ENCODE assay signal across 20 cellular contexts in genomic region chr7:73700070-73700423, GRCh38. TPM values are rescaled to one million over a fixed set of nuclear protein-coding genes. Genes with fewer than 3 reads are reported as not detected.
DNase-seq lines count a peak whose midpoint lies in the region.
"Had no signal": no experiment of that assay in that cellular context is flagged by ENCODE, and none has a peak within 500 bp of the region (broad histone marks: within the 10 kb centered on the region; RNA-seq: fewer than 3 reads in every experiment).

No MANE protein-coding gene starts in this region.

- no peak overlapping the region for H2BK15ac ChIP-seq in neuronal stem cell (ENCODE audit: low read length)

- H3K27me3 ChIP-seq in H7 (ENCODE audit: control insufficient read depth, insufficient read depth, low read length) (no peaks in the 10 kb centered on the region), neuronal stem cell (ENCODE audit: control insufficient read depth in 3 of 3, insufficient read depth in 3 of 3, low read depth in 1 of 3, low read length in 3 of 3) (no peaks in the 10 kb centered on the region)

- H2AFZ ChIP-seq in neuronal stem cell (ENCODE audit: low read length): no peak overlapping the region

- H3K23ac ChIP-seq in neuronal stem cell (ENCODE audit: low read depth, low read length, poor library complexity): peak overlapping the region; percentile 1

- H3K4me2 ChIP-seq in neuronal stem cell (ENCODE audit: insufficient read depth, low read length, poor library complexity, severe bottlenecking): no peak overlapping the region
- H3K4me2 ChIP-seq: SK-N-SH had no signal

- no peak overlapping the region for H2BK12ac ChIP-seq in neuronal stem cell (ENCODE audit: low read length)

- H3K18ac ChIP-seq in neuronal stem cell (ENCODE audit: low read length): no peak overlapping the region

- no CpG with 5 or more reads among the region's 14 CpGs for WGBS in neuronal stem cell (ENCODE audit: extremely low coverage in 2 of 2, insufficient read length in 2 of 2, insufficient replicate concordance in 1 of 2), 2 donors

- no peak overlapping the region for H2BK5ac ChIP-seq in neuronal stem cell (ENCODE audit: low read length)

- no peak overlapping the region for H4K8ac ChIP-seq in neuronal stem cell (ENCODE audit: low read depth, low read length)

- H2BK120ac ChIP-seq in neuronal stem cell (ENCODE audit: low read depth, low read length): no peak overlapping the region

- no peak overlapping the region for H3K4ac ChIP-seq in neuronal stem cell (ENCODE audit: low read length)

- H3K4me1 ChIP-seq in neuronal stem cell (ENCODE audit: control insufficient read depth in 2 of 2, insufficient read depth in 1 of 2, low read depth in 1 of 2, low read length in 2 of 2): peaks cover 7 to 13% of the 10 kb centered on the region in 2 donors

- peak; percentile 24 for DNase-seq in NCI-H1694 treated with DMSO at 0.1 percent for 48 hours (lab: John Stamatoyannopoulos, UW)
- DNase-seq in NCI-H1694 (lab: John Stamatoyannopoulos, UW): no peak
- peak; percentile 60 for DNase-seq in H7
- no peak for DNase-seq in neuronal stem cell (ENCODE audit: low spot score)
- no peak for DNase-seq in NCI-H146 treated with DMSO at 0.1 percent for 48 hours (lab: John Stamatoyannopoulos, UW; ENCODE audit: unreplicated experiment)
- no peak for DNase-seq in T-helper 9 cell
- no peak for DNase-seq in NCI-H1417 treated with DMSO at 0.1 percent for 48 hours (lab: John Stamatoyannopoulos, UW)
- DNase-seq: C1 segment of cervical spinal cord; CD8-positive, alpha-beta memory T cell; DND-41; IMR-90; Karpas-422; NCI-H1436; NCI-H2081; NCI-H510A; NCI-H748 treated with DMSO at 0.1 percent for 48 hours; NK-92 treated with Interleukin-12 subunit alpha and Interleukin-12 subunit beta, amount 100 ng/mL, for 24 hours; SHP77 treated with DMSO at 0.1 percent for 48 hours had no signal

- peak overlapping the region; percentile 35 for H3K9ac ChIP-seq in neuronal stem cell (ENCODE audit: low read depth, low read length, poor library complexity)
- H3K9ac ChIP-seq: SK-N-SH had no signal

- no peaks in the 10 kb centered on the region for H3K9me3 ChIP-seq in neuronal stem cell (replicated peaks in 1 of 2; ENCODE audit: control insufficient read depth in 2 of 2, insufficient read depth in 1 of 2, low read depth in 1 of 2, low read length in 2 of 2)
- H3K9me3 ChIP-seq: SK-N-SH had no signal

- H3K14ac ChIP-seq in neuronal stem cell (ENCODE audit: low read length): no peak overlapping the region

- no peak overlapping the region for H4K91ac ChIP-seq in neuronal stem cell (ENCODE audit: low read depth, low read length, poor library complexity)

- H3K27ac ChIP-seq in angular gyrus (ENCODE audit: low read depth, low read length) (peak overlapping the region; percentile 50), neuronal stem cell (replicated peaks; ENCODE audit: low read length) (no peak overlapping the region)

- H3K36me3 ChIP-seq in H7 (replicated peaks; ENCODE audit: control insufficient read depth, insufficient read depth, low read length) (peaks cover 16% of the 10 kb centered on the region), neuronal stem cell (replicated peaks in 1 of 2; ENCODE audit: control insufficient read depth in 2 of 2, insufficient read depth in 2 of 2, low read length in 2 of 2) (peaks cover 35 to 65% of the 10 kb centered on the region in 2 donors)

- no peak overlapping the region for H2AK5ac ChIP-seq in neuronal stem cell (ENCODE audit: low read depth, low read length)

- no peak overlapping the region for H3K4me3 ChIP-seq in H7 (ENCODE audit: insufficient read depth, low read depth, low read length)
- no peak overlapping the region for H3K4me3 ChIP-seq in neuronal stem cell (ENCODE audit: low read length in 2 of 2)

- no peaks in the 10 kb centered on the region for H3K79me1 ChIP-seq in neuronal stem cell (ENCODE audit: low read depth, low read length)

RNA-seq across cellular contexts. Expression of gene BUD23, which starts 16.6 kb away (rescaled TPM):
- 39.3 and 48.0 TPM in 2 replicates for total RNA-seq in H7 (2014; rRNA removed; shearing (Covaris generic))
- 69.9 TPM for polyA plus RNA-seq in neuronal stem cell (2013, experiment 1 of 2)
- polyA plus RNA-seq in neuronal stem cell (2013, experiment 2 of 2): 73.3 TPM

RNA-seq across cellular contexts. Expression of gene DNAJC30, which starts 16.8 kb away (rescaled TPM):
- 2.4 and 2.7 TPM in 2 replicates for total RNA-seq in H7 (2014; rRNA removed; shearing (Covaris generic))
- 3.3 TPM for polyA plus RNA-seq in neuronal stem cell (2013, experiment 1 of 2)
- polyA plus RNA-seq in neuronal stem cell (2013, experiment 2 of 2): 3.4 TPM

RNA-seq across cellular contexts. Expression of gene STX1A, which starts 19.4 kb away (rescaled TPM):
- total RNA-seq in H7 (2014; rRNA removed; shearing (Covaris generic)): 16.8 and 19.4 TPM in 2 replicates
- 20.3 TPM for polyA plus RNA-seq in neuronal stem cell (2013, experiment 1 of 2)
- polyA plus RNA-seq in neuronal stem cell (2013, experiment 2 of 2): 17.6 TPM

RNA-seq across cellular contexts. Expression of gene VPS37D, which starts 32.4 kb away (rescaled TPM):
- total RNA-seq in H7 (2014; rRNA removed; shearing (Covaris generic)): 6.0 and 6.4 TPM in 2 replicates
- 20.6 TPM for polyA plus RNA-seq in neuronal stem cell (2013, experiment 1 of 2)
- 19.3 TPM for polyA plus RNA-seq in neuronal stem cell (2013, experiment 2 of 2)

RNA-seq across cellular contexts. Expression of gene ABHD11, which starts 38.6 kb away (rescaled TPM):
- total RNA-seq in H7 (2014; rRNA removed; shearing (Covaris generic)): 21.2 and 25.7 TPM in 2 replicates
- 17.1 TPM for polyA plus RNA-seq in neuronal stem cell (2013, experiment 1 of 2)
- polyA plus RNA-seq in neuronal stem cell (2013, experiment 2 of 2): 16.7 TPM

Comparison
In these comparisons a context has a peak if more than half of its experiments do, and no peak if none do; other contexts are left out.
1. DNase-seq: peak in NCI-H1694 treated with DMSO at 0.1 percent for 48 hours (single experiment) and H7 (single experiment); none in NCI-H1694 (single experiment), neuronal stem cell (single experiment), NCI-H146 treated with DMSO at 0.1 percent for 48 hours (single experiment), T-helper 9 cell (single experiment) and NCI-H1417 treated with DMSO at 0.1 percent for 48 hours (single experiment).